ENCODE assay signal across 8 cellular contexts in the genomic region with DNA sequence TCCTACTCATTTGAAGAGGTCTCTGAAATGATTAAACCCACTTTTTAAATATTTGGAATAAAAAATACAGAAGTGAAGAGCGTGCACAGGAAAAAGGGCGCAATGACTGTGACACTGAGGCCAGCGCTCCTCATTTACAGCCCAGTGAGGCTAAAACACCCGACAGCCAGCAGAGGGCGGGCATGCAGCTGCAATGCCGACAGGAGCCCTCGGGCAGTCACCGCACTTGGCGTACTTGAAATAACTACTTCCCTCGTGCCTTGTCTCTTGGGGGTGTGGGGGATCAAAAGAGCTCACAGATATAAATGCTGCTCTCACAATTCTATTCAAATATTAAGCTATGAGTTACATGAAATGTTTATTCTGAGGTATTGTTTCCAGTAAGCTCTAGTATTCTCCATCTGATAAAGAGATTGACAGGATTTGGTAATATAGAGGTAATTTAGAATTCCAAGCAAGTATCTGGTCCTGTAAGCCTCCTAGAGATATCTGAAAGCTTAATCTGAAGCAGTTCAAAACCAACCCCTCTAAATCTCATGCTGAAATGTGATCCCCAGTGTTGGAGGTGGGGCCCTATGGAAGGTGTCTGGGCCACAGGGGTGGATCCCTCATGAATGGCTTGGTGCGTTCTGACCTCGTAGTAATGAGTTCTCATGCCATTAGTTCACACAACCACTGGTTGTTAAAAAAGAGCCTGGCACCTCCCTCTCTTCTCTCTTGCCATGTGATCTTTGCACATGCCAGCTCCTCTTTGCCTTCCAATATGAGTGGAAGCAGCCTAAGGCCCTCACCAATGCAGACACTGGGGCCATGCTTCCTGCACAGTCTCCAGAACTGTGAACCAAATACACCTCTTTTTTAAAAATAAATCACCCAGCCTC.
DNase-seq lines count a peak whose midpoint lies in the region; ATAC-seq, FAIRE-seq and TF ChIP-seq lines count a peak whose summit lies in the region.

No MANE protein-coding gene starts in this region.

- no peaks in the 10 kb centered on the region for H3K4me1 ChIP-seq in kidney (ENCODE audit: control insufficient read depth in 1 of 2, insufficient read depth in 1 of 2, low read depth in 1 of 2, low read length in 2 of 2)

- FAIRE-seq in kidney (lab: Jason Lieb, UNC) = peak; percentile 54

- no peaks in the 10 kb centered on the region for H3K9me3 ChIP-seq in kidney (ENCODE audit: control insufficient read depth in 1 of 2, low read length in 2 of 2)

- H3K36me3 ChIP-seq in kidney (ENCODE audit: control insufficient read depth in 1 of 2, insufficient read depth in 2 of 2, low read length in 2 of 2) = peaks cover 14 to 20% of the 10 kb centered on the region in 2 donors

- TF ChIP-seq CTCF in GM12865 (IDR thresholded peaks at IDR 0.05; ENCODE audit: insufficient read depth, low read depth, low read length, missing control alignments) = peak; percentile 91
- TF ChIP-seq CTCF in kidney (IDR thresholded peaks at IDR 0.05; ENCODE audit: borderline replicate concordance, extremely low read depth, insufficient read depth) = peak; percentile 96

- H3K4me3 ChIP-seq in GM12865 (ENCODE audit: low read depth, low read length) = no peak overlapping the region
- no peak overlapping the region for H3K4me3 ChIP-seq in kidney (ENCODE audit: low read length in 2 of 2)

- DNase-seq in GM12865 (ENCODE audit: low read depth) = peak; percentile 83
- peak; percentile 66 for DNase-seq in NCI-H2227 treated with DMSO at 0.1 percent for 48 hours (lab: John Stamatoyannopoulos, UW)
- peak; percentile 53 for DNase-seq in activated CD4-positive, CD25-positive, alpha-beta regulatory T cell treated with anti-CD3 and anti-CD28 coated beads, Interleukin-2, amount 50 U/mL, for 16 hours (ENCODE audit: low read depth, low spot score)
- peak in 56 of 61 donors; percentile 7 to 79 (median 47) for DNase-seq in caudate nucleus (lab: John Stamatoyannopoulos, UW)
- DNase-seq in kidney = peak; percentile 92
- peak; percentile 73 to 76 for DNase-seq in stimulated activated CD4-positive, alpha-beta T cell treated with anti-CD3 and anti-CD28 coated beads, Interleukin-1b, Interleukin-23, amount 100 ng/mL, for 4 hours (ENCODE audit: low read depth in 2 of 2)

- ATAC-seq in HG03095 (IDR thresholded peaks at IDR 0.05; ENCODE audit: unreplicated experiment) (peak; percentile 87), HG03045 (IDR thresholded peaks at IDR 0.05; ENCODE audit: unreplicated experiment) (no peak)

- no peak overlapping the region for H3K9ac ChIP-seq in kidney (ENCODE audit: low read length in 2 of 2)

- H3K27ac ChIP-seq in caudate nucleus (ENCODE audit: low read depth, low read length) = no peak overlapping the region
- H3K27ac ChIP-seq in kidney (ENCODE audit: low read depth in 2 of 2, low read length in 2 of 2) = no peak overlapping the region

- intact Hi-C loops in kidney (cut with DNase I) = loop anchor here (10.0 kb wide), 1 partner anchor 578 kb away; no protein-coding TSS in a partner anchor
